6 cellular contexts compared by ENCODE assay signal in the genomic region with DNA sequence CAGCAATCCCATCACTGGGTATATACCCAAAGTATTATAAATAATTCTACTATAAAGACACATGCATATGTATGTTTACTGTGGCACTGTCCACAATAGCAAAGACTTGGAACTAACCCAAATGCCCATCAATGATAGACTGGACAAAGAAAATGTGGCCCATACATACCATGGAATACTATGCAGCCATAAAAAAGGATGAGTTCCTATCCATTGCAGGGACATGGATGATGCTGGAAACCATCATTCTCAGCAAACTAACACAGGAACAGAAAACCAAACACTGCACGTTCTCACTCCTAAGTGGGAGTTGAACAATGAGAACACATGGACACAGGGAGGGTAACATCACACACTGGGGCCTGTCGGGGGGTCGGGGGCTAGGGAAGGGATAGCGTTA.
A peak's percentile ranks its signal among the peaks of the same experiment; 100 is the strongest.
DNase-seq lines count a peak whose midpoint lies in the region; ATAC-seq and TF ChIP-seq lines count a peak whose summit lies in the region.
"Not testable (repeated sequence)": the region's sequence is repeated elsewhere in the genome, so short reads cannot be mapped to it uniquely, and the experiment has no call there.

No MANE protein-coding gene starts in this region.

- TF ChIP-seq POLR2A in esophagus muscularis mucosa (IDR thresholded peaks at IDR 0.05; ENCODE audit: low read depth); gastroesophageal sphincter (IDR thresholded peaks at IDR 0.05); sigmoid colon (IDR thresholded peaks at IDR 0.05): not testable (repeated sequence)

- peaks cover 73% of the 10 kb centered on the region for H3K4me1 Mint-ChIP-seq in chondrocyte (ENCODE audit: low read depth)

- H3K36me3 ChIP-seq in HEK293 (ENCODE audit: control insufficient read depth in 2 of 2, insufficient read depth in 1 of 2, low read length in 2 of 2); esophagus muscularis mucosa; gastroesophageal sphincter; sigmoid colon: not testable (repeated sequence)

- not testable (repeated sequence) for H3K36me3 Mint-ChIP-seq in chondrocyte (ENCODE audit: low read depth)

- not testable (repeated sequence) for ATAC-seq in gastroesophageal sphincter

- peak overlapping the region; percentile 5 for H3K27ac Mint-ChIP-seq in chondrocyte (ENCODE audit: unreplicated experiment)

- not testable (repeated sequence) for H3K27me3 ChIP-seq in esophagus muscularis mucosa, gastroesophageal sphincter, sigmoid colon

- not testable (repeated sequence) for H3K27me3 Mint-ChIP-seq in chondrocyte (ENCODE audit: low read depth)

- not testable (repeated sequence) for H3K4me1 ChIP-seq in HEK293 (ENCODE audit: control insufficient read depth, insufficient read depth, low read length)
- peaks cover 16 to 61% (median 52%) of the 10 kb centered on the region in 4 donors for H3K4me1 ChIP-seq in esophagus muscularis mucosa
- H3K4me1 ChIP-seq in gastroesophageal sphincter = peaks cover 0 to 50% (median 15%) of the 10 kb centered on the region in 3 donors
- peaks cover 0 to 29% (median 15%) of the 10 kb centered on the region in 4 donors for H3K4me1 ChIP-seq in sigmoid colon

- TF ChIP-seq EP300 in esophagus muscularis mucosa (IDR thresholded peaks at IDR 0.05); gastroesophageal sphincter (IDR thresholded peaks at IDR 0.05); sigmoid colon (IDR thresholded peaks at IDR 0.05): not testable (repeated sequence)

- not testable (repeated sequence) for H3K4me3 ChIP-seq in HEK293 (ENCODE audit: low read depth, low read length); esophagus muscularis mucosa; gastroesophageal sphincter; sigmoid colon

- POLR2A ChIA-PET in HEK293 (lab: Yijun Ruan, JAX) = not testable (repeated sequence)

- not testable (repeated sequence) for H3K9me3 Mint-ChIP-seq in chondrocyte (ENCODE audit: low read depth)

- not testable (repeated sequence) for H3K4me3 Mint-ChIP-seq in chondrocyte (ENCODE audit: unreplicated experiment)

- H3K9me3 ChIP-seq in HEK293 (ENCODE audit: control insufficient read depth, insufficient read depth, low read depth, low read length); esophagus muscularis mucosa; gastroesophageal sphincter; sigmoid colon: not testable (repeated sequence)

- H3K27ac ChIP-seq in HEK293 (ENCODE audit: extremely low read depth, low read depth, low read length) = not testable (repeated sequence)
- H3K27ac ChIP-seq in esophagus muscularis mucosa (replicated peaks in 1 of 4) (peak overlapping the region; percentile 57 to 83 (median 76)), gastroesophageal sphincter (peak overlapping the region in 3 of 4 donors; percentile 72 to 80 (median 75)), sigmoid colon (peak overlapping the region in 3 of 4 donors; percentile 40 to 75 (median 74))

- CTCF ChIA-PET in HEK293 (lab: Yijun Ruan, JAX) = not testable (repeated sequence)

- not testable (repeated sequence) for TF ChIP-seq CTCF in HEK293 (tag by site-specific recombination; IDR thresholded peaks at IDR 0.05); chondrocyte (IDR thresholded peaks at IDR 0.05); esophagus muscularis mucosa (IDR thresholded peaks at IDR 0.05); gastroesophageal sphincter (IDR thresholded peaks at IDR 0.05); sigmoid colon (IDR thresholded peaks at IDR 0.05)

- intact Hi-C loops in esophagus muscularis mucosa (cut with DNase I) = not testable (repeated sequence)
- intact Hi-C loops in posterior vena cava (cut with DNase I) = loop anchor here in 1 of 2 donors (10.0 kb wide), 1 partner anchor 105 kb away; no protein-coding TSS in a partner anchor
- intact Hi-C loops in sigmoid colon (cut with DNase I) = loop anchor here (10.0 kb wide), 1 partner anchor 135 kb away; no protein-coding TSS in a partner anchor

- WGBS in esophagus muscularis mucosa = 90% methylated on average over 4 of the region's 4 CpGs
- WGBS in gastroesophageal sphincter (ENCODE audit: low coverage in 1 of 2), 2 donors = 81% methylated on average over 4 of the region's 4 CpGs; no CpG with 5 or more reads in 1 of the 2 donors
- 91 to 95% methylated on average over 4 of the region's 4 CpGs for WGBS in sigmoid colon, 2 donors

- not testable (repeated sequence) for DNase-seq in chondrocyte (ENCODE audit: low spot score); esophagus muscularis mucosa (ENCODE audit: extremely low spot score); sigmoid colon
- peak; percentile 7 for DNase-seq in posterior vena cava (ENCODE audit: low spot score)

TF ChIP-seq in HEK293, 187 proteins besides CTCF, POLR2A, EP300 and RAD21:
- TF ChIP-seq, protein P1, sequence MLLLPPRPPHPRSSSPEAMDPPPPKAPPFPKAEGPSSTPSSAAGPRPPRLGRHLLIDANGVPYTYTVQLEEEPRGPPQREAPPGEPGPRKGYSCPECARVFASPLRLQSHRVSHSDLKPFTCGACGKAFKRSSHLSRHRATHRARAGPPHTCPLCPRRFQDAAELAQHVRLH (tag by site-specific recombination; IDR thresholded peaks at IDR 0.05) = peak; percentile 65; the same call in 1 of the 2 replicates
- peak; percentile 92 for TF ChIP-seq ZNF146 (tag by site-specific recombination; IDR thresholded peaks at IDR 0.05)
